Comparison of ENCODE assay signal across 1 cellular context in the genomic region with DNA sequence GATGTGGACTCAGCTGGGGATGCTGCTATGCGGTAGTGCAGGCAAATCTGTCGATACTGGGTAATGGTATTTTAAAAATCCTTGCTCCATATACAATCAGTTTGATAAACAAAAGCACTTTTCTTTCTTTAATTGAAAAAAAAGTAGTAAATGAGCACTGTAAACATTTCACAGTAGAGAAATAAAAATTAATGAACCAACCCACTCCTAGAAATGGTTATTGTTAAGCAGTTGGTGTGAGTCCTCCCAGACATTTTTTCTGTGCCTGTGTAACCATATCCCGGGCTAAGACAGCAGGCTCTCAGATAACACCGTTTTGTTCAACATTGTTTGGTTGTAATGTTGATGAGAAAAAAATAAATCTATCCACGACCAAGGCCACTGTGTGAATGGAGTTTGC.
TF ChIP-seq lines count a peak whose summit lies in the region.

No MANE protein-coding gene starts in this region.

TF ChIP-seq in endothelial cell of umbilical vein, 7 proteins besides CTCF, POLR2A, EP300 and RAD21:
- TF ChIP-seq POLR2AphosphoS5 (IDR thresholded peaks at IDR 0.05; ENCODE audit: insufficient read depth, low read depth, low read length) = no peak
- no peak for TF ChIP-seq GATA2 (IDR thresholded peaks at IDR 0.05; ENCODE audit: insufficient read depth, insufficient read length, low read depth, low read length)
- TF ChIP-seq JUN (IDR thresholded peaks at IDR 0.05; ENCODE audit: borderline replicate concordance, insufficient read depth, insufficient read length, low read depth) = no peak
- TF ChIP-seq, protein P1, sequence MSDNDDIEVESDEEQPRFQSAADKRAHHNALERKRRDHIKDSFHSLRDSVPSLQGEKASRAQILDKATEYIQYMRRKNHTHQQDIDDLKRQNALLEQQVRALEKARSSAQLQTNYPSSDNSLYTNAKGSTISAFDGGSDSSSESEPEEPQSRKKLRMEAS (IDR thresholded peaks at IDR 0.05; ENCODE audit: insufficient read depth, insufficient read length) = no peak
- TF ChIP-seq MYC (IDR thresholded peaks at IDR 0.05; ENCODE audit: low read depth, low read length) = no peak
- no peak for TF ChIP-seq EZH2 (IDR thresholded peaks at IDR 0.05; ENCODE audit: borderline replicate concordance, low read depth, low read length, severe bottlenecking)
- TF ChIP-seq FOS (IDR thresholded peaks at IDR 0.05; ENCODE audit: borderline replicate concordance, insufficient read depth, low read length) = no peak
TF ChIP-seq in endothelial cell of umbilical vein: peak in this region for 0.
